Comparison of ENCODE assay signal across 15 cellular contexts in the genomic region with DNA sequence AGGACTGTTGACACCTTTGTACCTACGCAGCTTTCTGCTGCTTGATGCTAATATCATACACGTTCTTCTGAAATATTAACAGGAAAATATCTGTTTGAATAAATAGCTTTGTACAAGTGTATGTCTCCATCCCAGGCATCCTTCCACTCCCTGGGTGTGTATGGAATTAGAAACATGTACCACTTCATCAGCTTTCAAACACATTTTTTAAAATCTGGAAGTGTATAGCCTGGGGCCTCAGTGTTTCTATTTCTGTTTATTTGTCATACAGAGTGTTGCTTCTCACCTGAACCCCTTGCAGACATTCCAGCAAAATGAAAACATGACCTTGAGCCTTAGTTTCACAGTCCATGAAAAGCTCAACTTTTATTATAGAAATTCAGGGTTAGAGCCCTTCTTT.
A peak's percentile ranks its signal among the peaks of the same experiment; 100 is the strongest.
DNase-seq lines count a peak whose midpoint lies in the region; ATAC-seq and TF ChIP-seq lines count a peak whose summit lies in the region.
"Had no signal": no experiment of that assay in that cellular context is flagged by ENCODE, and none has a peak within 500 bp of the region (broad histone marks: within the 10 kb centered on the region; RNA-seq: fewer than 3 reads in every experiment).

No MANE protein-coding gene starts in this region.

- H3K9me3 ChIP-seq in OCI-LY1 (ENCODE audit: low read length) (no peaks in the 10 kb centered on the region), lower lobe of right lung (no peaks in the 10 kb centered on the region)
- H3K9me3 ChIP-seq: BE2C, Caco-2 had no signal

- no peak overlapping the region for H3K9ac ChIP-seq in OCI-LY1 (ENCODE audit: low read length)

- H4K20me1 ChIP-seq in OCI-LY1 (ENCODE audit: insufficient read depth, low read length) = no peaks in the 10 kb centered on the region

- no peaks in the 10 kb centered on the region for H3K79me2 ChIP-seq in OCI-LY1 (ENCODE audit: insufficient read depth, low read length)

- peaks cover 35% of the 10 kb centered on the region for H3K4me1 ChIP-seq in OCI-LY1 (ENCODE audit: insufficient read depth, low read length, severe bottlenecking)
- peaks cover 8% of the 10 kb centered on the region for H3K4me1 ChIP-seq in lower lobe of right lung
- H3K4me1 ChIP-seq: BE2C, Caco-2 had no signal

- no peaks in the 10 kb centered on the region for H3K9me2 ChIP-seq in OCI-LY1 (ENCODE audit: low read depth, low read length)

- H2AFZ ChIP-seq in OCI-LY1 (ENCODE audit: low read length) = peak overlapping the region; percentile 14; the same call in 1 of the 2 replicates

- no peak for DNase-seq in lower lobe of right lung
- DNase-seq in sciatic nerve (ENCODE audit: low spot score) = no peak
- DNase-seq in NCI-H82 treated with DMSO at 0.1 percent for 48 hours (lab: John Stamatoyannopoulos, UW; ENCODE audit: unreplicated experiment) = no peak
- no peak for DNase-seq in NCI-H1105 (lab: John Stamatoyannopoulos, UW)
- DNase-seq: ACHN; BE2C; C1 segment of cervical spinal cord; Caco-2; CD4-positive, CD25-positive, alpha-beta regulatory T cell; GDM1; HCEC 1CT had no signal

- intact Hi-C loops in lower lobe of right lung (cut with DNase I) = no loop called here
- intact Hi-C loops in sciatic nerve (cut with DNase I) = no loop called here

- H3K36me3 ChIP-seq in OCI-LY1 (ENCODE audit: insufficient read depth, low read length) = no peaks in the 10 kb centered on the region
- H3K36me3 ChIP-seq in lower lobe of right lung = no peaks in the 10 kb centered on the region
- H3K36me3 ChIP-seq: BE2C had no signal

- H3K4me3 ChIP-seq in OCI-LY1 (ENCODE audit: low read depth, low read length, poor library complexity, severe bottlenecking) = no peak overlapping the region
- H3K4me3 ChIP-seq in lower lobe of right lung = no peak overlapping the region

- H3F3A ChIP-seq in OCI-LY1 (ENCODE audit: insufficient read depth, low read length) = no peaks in the 10 kb centered on the region; the same call in 1 of the 2 replicates

- H3K27ac ChIP-seq in OCI-LY1 (ENCODE audit: low read depth, low read length, poor library complexity, severe bottlenecking) (no peak overlapping the region), lower lobe of right lung (no peak overlapping the region)
- H3K27ac ChIP-seq: HL-60 had no signal

- TF ChIP-seq CTCF in OCI-LY1 (IDR thresholded peaks at IDR 0.05; ENCODE audit: low read length) (no peak), lower lobe of right lung (IDR thresholded peaks at IDR 0.05) (no peak)

- ATAC-seq in lower lobe of right lung (peak; percentile 78 to 81), sciatic nerve (peak; percentile 57), GM18517 (IDR thresholded peaks at IDR 0.05; ENCODE audit: unreplicated experiment) (no peak), GM21447 (IDR thresholded peaks at IDR 0.05; ENCODE audit: unreplicated experiment) (no peak)

- H3K4me2 ChIP-seq in OCI-LY1 (ENCODE audit: low read length) = no peak overlapping the region

- H3K27me3 ChIP-seq in OCI-LY1 (ENCODE audit: insufficient read depth, low read length) (no peaks in the 10 kb centered on the region), lower lobe of right lung (ENCODE audit: low read depth) (no peaks in the 10 kb centered on the region)

Comparison
In these comparisons a context has a peak if more than half of its experiments do, and no peak if none do; other contexts are left out.
1. ATAC-seq: peak in lower lobe of right lung (2 of 2) and sciatic nerve (single experiment); none in GM18517 (single experiment) and GM21447 (single experiment).